In the genomic region with DNA sequence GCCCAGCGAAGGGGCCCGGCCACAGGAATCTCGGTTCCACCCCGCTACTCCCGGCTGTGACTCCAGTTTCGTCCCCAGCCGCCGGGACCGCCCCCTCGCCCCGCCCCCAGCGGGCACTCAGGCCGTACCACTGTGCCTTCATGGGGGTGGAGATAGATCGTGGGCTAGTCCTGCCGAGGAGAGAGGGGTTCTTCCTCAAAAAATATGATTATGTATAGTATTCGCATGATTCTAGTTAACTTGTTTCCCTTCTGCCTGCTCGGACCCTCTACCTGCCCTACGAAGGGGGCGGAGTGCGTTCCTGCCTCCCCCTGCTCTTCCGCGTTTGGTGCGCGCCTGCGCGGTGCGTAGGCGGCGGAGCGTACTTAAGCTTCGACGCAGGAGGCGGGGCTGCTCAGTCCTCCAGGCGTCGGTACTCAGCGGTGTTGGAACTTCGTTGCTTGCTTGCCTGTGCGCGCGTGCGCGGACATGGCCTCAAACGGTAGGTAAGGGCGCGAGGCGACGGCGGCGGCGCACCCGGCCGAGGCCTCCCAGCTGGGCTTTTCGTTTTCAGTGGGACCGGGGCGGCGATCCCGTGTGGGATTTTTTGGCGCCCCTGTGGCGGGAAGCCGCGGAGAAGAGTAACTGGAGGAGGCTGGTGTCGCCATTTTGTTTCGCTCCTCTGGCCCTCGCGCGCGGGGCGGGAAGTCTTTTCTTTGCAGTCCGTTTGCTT, we compare ENCODE assay signal across 1 cellular context.
A peak's percentile ranks its signal among the peaks of the same experiment; 100 is the strongest.
TF ChIP-seq lines count a peak whose summit lies in the region.

TSS of gene FUS (plus strand) at position 393 of the 712 bp plus-strand sequence. CDS start at position 469, 76 bp downstream.

TF ChIP-seq in HepG2, 621 proteins besides CTCF, POLR2A, EP300 and RAD21 (continued from another document and continues in another):
- TF ChIP-seq, protein P1, sequence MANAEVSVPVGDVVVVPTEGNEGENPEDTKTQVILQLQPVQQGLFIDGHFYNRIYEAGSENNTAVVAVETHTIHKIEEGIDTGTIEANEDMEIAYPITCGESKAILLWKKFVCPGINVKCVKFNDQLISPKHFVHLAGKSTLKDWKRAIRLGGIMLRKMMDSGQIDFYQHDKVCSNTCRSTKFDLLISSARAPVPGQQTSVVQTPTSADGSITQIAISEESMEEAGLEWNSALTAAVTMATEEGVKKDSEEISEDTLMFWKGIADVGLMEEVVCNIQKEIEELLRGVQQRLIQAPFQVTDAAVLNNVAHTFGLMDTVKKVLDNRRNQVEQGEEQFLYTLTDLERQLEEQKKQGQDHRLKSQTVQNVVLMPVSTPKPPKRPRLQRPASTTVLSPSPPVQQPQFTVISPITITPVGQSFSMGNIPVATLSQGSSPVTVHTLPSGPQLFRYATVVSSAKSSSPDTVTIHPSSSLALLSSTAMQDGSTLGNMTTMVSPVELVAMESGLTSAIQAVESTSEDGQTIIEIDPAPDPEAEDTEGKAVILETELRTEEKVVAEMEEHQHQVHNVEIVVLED (CRISPR knock-in tag; IDR thresholded peaks at IDR 0.05; ENCODE audit: borderline replicate concordance), result peak; percentile 91
- TF ChIP-seq ZNF513 (CRISPR knock-in tag; conservative IDR thresholded peaks at IDR 0.05) (peak; percentile 88; the same call in 1 of the 2 replicates), ZKSCAN5 (CRISPR knock-in tag; IDR thresholded peaks at IDR 0.05) (no peak), ZBTB44 (CRISPR knock-in tag; IDR thresholded peaks at IDR 0.05) (peak; percentile 95; the same call in 1 of the 2 replicates), SCMH1 (CRISPR knock-in tag; IDR thresholded peaks at IDR 0.05; ENCODE audit: borderline replicate concordance) (no peak), DNMT1 (CRISPR knock-in tag; IDR thresholded peaks at IDR 0.05) (peak; percentile 63), ZSCAN29 (CRISPR knock-in tag; conservative IDR thresholded peaks at IDR 0.05) (peak; percentile 69; the same call in 1 of the 2 replicates), FOSL2 (CRISPR knock-in tag; IDR thresholded peaks at IDR 0.05) (peak; percentile 58), ATRX (CRISPR knock-in tag; IDR thresholded peaks at IDR 0.05; ENCODE audit: borderline replicate concordance) (no peak; the same call in 1 of the 2 replicates), ZNF891 (CRISPR knock-in tag; IDR thresholded peaks at IDR 0.05) (peak; percentile 88), ZNF10 (CRISPR knock-in tag; IDR thresholded peaks at IDR 0.05; ENCODE audit: borderline replicate concordance, low read depth) (no peak), MZF1 (CRISPR knock-in tag; IDR thresholded peaks at IDR 0.05; ENCODE audit: borderline replicate concordance) (no peak; the same call in 1 of the 2 replicates), ZNF773 (CRISPR knock-in tag; IDR thresholded peaks at IDR 0.05; ENCODE audit: borderline replicate concordance) (0 out of 2 replicates have a peak, but pooled peaks have one; percentile 41), ZC3H13 (CRISPR knock-in tag; IDR thresholded peaks at IDR 0.05) (peak; percentile 93), ZNF879 (CRISPR knock-in tag; IDR thresholded peaks at IDR 0.05) (peak; percentile 90), STAT6 (CRISPR knock-in tag; IDR thresholded peaks at IDR 0.05; ENCODE audit: borderline replicate concordance) (peak; percentile 92; the same call in 1 of the 2 replicates), ATF3 (CRISPR knock-in tag; IDR thresholded peaks at IDR 0.05) (peak; percentile 80), ZNF460 (CRISPR knock-in tag; IDR thresholded peaks at IDR 0.05; ENCODE audit: borderline replicate concordance) (no peak; the same call in 1 of the 2 replicates), SETDB1 (CRISPR knock-in tag; IDR thresholded peaks at IDR 0.05; ENCODE audit: borderline replicate concordance) (no peak), KLF6 (CRISPR knock-in tag; IDR thresholded peaks at IDR 0.05) (peak; percentile 98), HIC2 (CRISPR knock-in tag; IDR thresholded peaks at IDR 0.05; ENCODE audit: low read depth) (peak; percentile 80; the same call in 1 of the 2 replicates), ZNF138 (CRISPR knock-in tag; IDR thresholded peaks at IDR 0.05; ENCODE audit: low read depth) (peak; percentile 89), MYNN (CRISPR knock-in tag; IDR thresholded peaks at IDR 0.05; ENCODE audit: low read depth) (no peak; the same call in 1 of the 2 replicates), CENPBD1 (CRISPR knock-in tag; IDR thresholded peaks at IDR 0.05; ENCODE audit: borderline replicate concordance, low read depth) (peak; percentile 67; the same call in 1 of the 2 replicates), PATZ1 (CRISPR knock-in tag; IDR thresholded peaks at IDR 0.05) (peak; percentile 57), AKAP8 (CRISPR knock-in tag; IDR thresholded peaks at IDR 0.05) (peak; percentile 71)
- TF ChIP-seq, protein P2, sequence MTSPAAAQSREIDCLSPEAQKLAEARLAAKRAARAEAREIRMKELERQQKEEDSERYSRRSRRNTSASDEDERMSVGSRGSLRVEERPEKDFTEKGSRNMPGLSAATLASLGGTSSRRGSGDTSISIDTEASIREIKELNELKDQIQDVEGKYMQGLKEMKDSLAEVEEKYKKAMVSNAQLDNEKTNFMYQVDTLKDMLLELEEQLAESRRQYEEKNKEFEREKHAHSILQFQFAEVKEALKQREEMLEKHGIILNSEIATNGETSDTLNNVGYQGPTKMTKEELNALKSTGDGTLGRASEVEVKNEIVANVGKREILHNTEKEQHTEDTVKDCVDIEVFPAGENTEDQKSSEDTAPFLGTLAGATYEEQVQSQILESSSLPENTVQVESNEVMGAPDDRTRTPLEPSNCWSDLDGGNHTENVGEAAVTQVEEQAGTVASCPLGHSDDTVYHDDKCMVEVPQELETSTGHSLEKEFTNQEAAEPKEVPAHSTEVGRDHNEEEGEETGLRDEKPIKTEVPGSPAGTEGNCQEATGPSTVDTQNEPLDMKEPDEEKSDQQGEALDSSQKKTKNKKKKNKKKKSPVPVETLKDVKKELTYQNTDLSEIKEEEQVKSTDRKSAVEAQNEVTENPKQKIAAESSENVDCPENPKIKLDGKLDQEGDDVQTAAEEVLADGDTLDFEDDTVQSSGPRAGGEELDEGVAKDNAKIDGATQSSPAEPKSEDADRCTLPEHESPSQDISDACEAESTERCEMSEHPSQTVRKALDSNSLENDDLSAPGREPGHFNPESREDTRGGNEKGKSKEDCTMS (CRISPR knock-in tag; conservative IDR thresholded peaks at IDR 0.05), result peak; percentile 75; the same call in 1 of the 2 replicates
- TF ChIP-seq, protein P3, sequence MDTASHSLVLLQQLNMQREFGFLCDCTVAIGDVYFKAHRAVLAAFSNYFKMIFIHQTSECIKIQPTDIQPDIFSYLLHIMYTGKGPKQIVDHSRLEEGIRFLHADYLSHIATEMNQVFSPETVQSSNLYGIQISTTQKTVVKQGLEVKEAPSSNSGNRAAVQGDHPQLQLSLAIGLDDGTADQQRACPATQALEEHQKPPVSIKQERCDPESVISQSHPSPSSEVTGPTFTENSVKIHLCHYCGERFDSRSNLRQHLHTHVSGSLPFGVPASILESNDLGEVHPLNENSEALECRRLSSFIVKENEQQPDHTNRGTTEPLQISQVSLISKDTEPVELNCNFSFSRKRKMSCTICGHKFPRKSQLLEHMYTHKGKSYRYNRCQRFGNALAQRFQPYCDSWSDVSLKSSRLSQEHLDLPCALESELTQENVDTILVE (CRISPR knock-in tag; IDR thresholded peaks at IDR 0.05), result peak; percentile 43; the same call in 1 of the 2 replicates
- TF ChIP-seq, protein P4, sequence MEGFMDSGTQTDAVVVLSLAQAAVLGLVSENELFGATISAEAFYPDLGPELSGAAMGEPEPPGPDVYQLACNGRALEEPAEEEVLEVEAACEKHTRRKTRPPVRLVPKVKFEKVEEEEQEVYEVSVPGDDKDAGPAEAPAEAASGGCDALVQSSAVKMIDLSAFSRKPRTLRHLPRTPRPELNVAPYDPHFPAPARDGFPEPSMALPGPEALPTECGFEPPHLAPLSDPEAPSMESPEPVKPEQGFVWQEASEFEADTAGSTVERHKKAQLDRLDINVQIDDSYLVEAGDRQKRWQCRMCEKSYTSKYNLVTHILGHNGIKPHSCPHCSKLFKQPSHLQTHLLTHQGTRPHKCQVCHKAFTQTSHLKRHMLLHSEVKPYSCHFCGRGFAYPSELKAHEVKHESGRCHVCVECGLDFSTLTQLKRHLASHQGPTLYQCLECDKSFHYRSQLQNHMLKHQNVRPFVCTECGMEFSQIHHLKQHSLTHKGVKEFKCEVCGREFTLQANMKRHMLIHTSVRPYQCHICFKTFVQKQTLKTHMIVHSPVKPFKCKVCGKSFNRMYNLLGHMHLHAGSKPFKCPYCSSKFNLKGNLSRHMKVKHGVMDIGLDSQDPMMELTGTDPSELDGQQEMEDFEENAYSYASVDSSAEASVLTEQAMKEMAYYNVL (CRISPR knock-in tag; IDR thresholded peaks at IDR 0.05; ENCODE audit: borderline replicate concordance), result no peak
